ENCODE assay signal across 10 cellular contexts in the genomic region with DNA sequence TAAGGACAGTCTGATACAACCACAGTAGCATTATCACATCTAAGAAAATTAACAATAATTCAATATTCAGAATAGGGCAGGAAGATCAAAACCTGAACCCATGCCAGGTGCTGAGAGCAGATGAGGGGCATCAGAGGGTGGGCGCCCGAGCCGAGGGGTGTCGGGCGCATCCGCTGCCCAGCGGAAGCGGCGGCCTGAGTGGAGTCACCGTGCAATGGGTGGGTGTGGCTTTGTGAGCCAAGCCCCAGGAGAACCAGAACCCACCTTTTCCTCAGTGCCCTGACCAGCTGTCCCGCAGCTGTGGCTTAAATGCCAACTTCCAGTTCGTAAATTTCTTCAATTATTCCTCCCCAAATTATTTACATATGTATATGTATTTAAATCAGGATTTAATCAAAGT. TPM values are rescaled to one million over a fixed set of nuclear protein-coding genes. Genes with fewer than 3 reads are reported as not detected.
DNase-seq lines count a peak whose midpoint lies in the region; TF ChIP-seq lines count a peak whose summit lies in the region.
"Had no signal": no experiment of that assay in that cellular context is flagged by ENCODE, and none has a peak within 500 bp of the region (broad histone marks: within the 10 kb centered on the region; RNA-seq: fewer than 3 reads in every experiment).

No MANE protein-coding gene starts in this region.

- H3K4me1 Mint-ChIP-seq in activated CD4-positive, alpha-beta memory T cell treated with anti-CD3 and anti-CD28 coated beads for 36 hours (ENCODE audit: low read depth): peaks cover 32% of the 10 kb centered on the region

- H3K27ac ChIP-seq in hepatocyte (no peak overlapping the region), sigmoid colon (no peak overlapping the region)

- peak overlapping the region; percentile 56 for H3K27ac Mint-ChIP-seq in activated CD4-positive, alpha-beta memory T cell treated with anti-CD3 and anti-CD28 coated beads for 36 hours

- POLR2A ChIA-PET in activated CD4-positive, alpha-beta memory T cell treated with anti-CD3 and anti-CD28 coated beads for 36 hours (lab: Charles Lee): interaction anchor here (0.6 to 1.7 kb wide), 2 partner anchors 29 to 264 kb away, joined by 3 to 8 read pairs; a partner anchor contains a TSS

- CTCF ChIA-PET in activated CD4-positive, alpha-beta memory T cell treated with anti-CD3 and anti-CD28 coated beads for 36 hours (lab: Charles Lee): interaction anchor here (1.3 to 2.6 kb wide), 4 partner anchors 22 to 97 kb away, joined by 3 to 14 read pairs (median 10); no protein-coding TSS in a partner anchor

- H3K36me3 ChIP-seq in H7 (replicated peaks; ENCODE audit: control insufficient read depth, insufficient read depth, low read length): no peaks in the 10 kb centered on the region
- no peaks in the 10 kb centered on the region for H3K36me3 ChIP-seq in hepatocyte (replicated peaks; ENCODE audit: insufficient read depth, low read depth)
- H3K36me3 ChIP-seq in sigmoid colon: no peaks in the 10 kb centered on the region

- H3K4me3 ChIP-seq in H7 (ENCODE audit: insufficient read depth, low read depth, low read length) (peak overlapping the region; percentile 35), hepatocyte (peak overlapping the region; percentile 12), sigmoid colon (peak overlapping the region; percentile 17 to 46 (median 40))

- no peaks in the 10 kb centered on the region for H3K9me3 ChIP-seq in hepatocyte (ENCODE audit: low read depth)
- no peaks in the 10 kb centered on the region for H3K9me3 ChIP-seq in sigmoid colon

- peaks cover 3% of the 10 kb centered on the region; the same call in 1 of the 2 replicates for H3K27me3 ChIP-seq in H7 (ENCODE audit: control insufficient read depth, insufficient read depth, low read length)
- H3K27me3 ChIP-seq in hepatocyte: no peaks in the 10 kb centered on the region
- no peaks in the 10 kb centered on the region for H3K27me3 ChIP-seq in sigmoid colon

- peak overlapping the region; percentile 62 for H2AFZ ChIP-seq in hepatocyte

- H4K20me1 ChIP-seq in hepatocyte (ENCODE audit: insufficient read depth, poor library complexity, severe bottlenecking): no peaks in the 10 kb centered on the region

- no peaks in the 10 kb centered on the region for H3K27me3 Mint-ChIP-seq in activated CD4-positive, alpha-beta memory T cell treated with anti-CD3 and anti-CD28 coated beads for 36 hours

- no peaks in the 10 kb centered on the region for H3K9me2 ChIP-seq in hepatocyte (replicated peaks; ENCODE audit: insufficient read depth)

- no peak overlapping the region for H3K4me3 Mint-ChIP-seq in activated CD4-positive, alpha-beta memory T cell treated with anti-CD3 and anti-CD28 coated beads for 36 hours

- H3K4me1 ChIP-seq in hepatocyte (ENCODE audit: insufficient read depth): peaks cover 8% of the 10 kb centered on the region
- H3K4me1 ChIP-seq in sigmoid colon: peaks cover 0 to 18% (median 11%) of the 10 kb centered on the region in 4 donors

- no peaks in the 10 kb centered on the region for H3K36me3 Mint-ChIP-seq in activated CD4-positive, alpha-beta memory T cell treated with anti-CD3 and anti-CD28 coated beads for 36 hours

- H3K79me2 ChIP-seq in hepatocyte: no peaks in the 10 kb centered on the region

- TF ChIP-seq POLR2A in sigmoid colon (IDR thresholded peaks at IDR 0.05): no peak

- DNase-seq in H7 (peak; percentile 77), hepatocyte (ENCODE audit: low spot score) (no peak), sigmoid colon (no peak), activated gamma-delta T cell treated with Interleukin-2 at 50 U/mL for 16 hours (no peak), HCEC 1CT (no peak), nucleus accumbens (lab: John Stamatoyannopoulos, UW) (no peak), NCI-H2196 (lab: John Stamatoyannopoulos, UW; ENCODE audit: unreplicated experiment) (no peak)
- no peak for DNase-seq in activated CD4-positive, alpha-beta memory T cell treated with anti-CD3 and anti-CD28 coated beads for 36 hours
- DNase-seq: foreskin melanocyte, NCI-H2171 treated with DMSO at 0.1 percent for 48 hours had no signal

- WGBS in hepatocyte (ENCODE audit: low lambda C conversion rate, missing lambda C conversion rate): 64% methylated on average over 12 of the region's 12 CpGs
- 14 to 31% methylated on average over 12 of the region's 12 CpGs for WGBS in sigmoid colon, 2 donors

- intact Hi-C loops in activated CD4-positive, alpha-beta memory T cell treated with anti-CD3 and anti-CD28 coated beads for 36 hours (cut with micrococcal nuclease): no loop called here
- intact Hi-C loops in sigmoid colon (cut with DNase I): no loop called here

- peak overlapping the region; percentile 81 for H3K4me2 ChIP-seq in hepatocyte

- TF ChIP-seq CTCF in hepatocyte (IDR thresholded peaks at IDR 0.05; ENCODE audit: poor library complexity): no peak
- TF ChIP-seq CTCF in sigmoid colon (IDR thresholded peaks at IDR 0.05): no peak

- no peak for TF ChIP-seq EP300 in sigmoid colon (IDR thresholded peaks at IDR 0.05)

- H3K9me3 Mint-ChIP-seq in activated CD4-positive, alpha-beta memory T cell treated with anti-CD3 and anti-CD28 coated beads for 36 hours: no peaks in the 10 kb centered on the region

RNA-seq across cellular contexts. Expression of a gene that starts 1.1 kb away (rescaled TPM):
- total RNA-seq in H7 (2014; rRNA removed; shearing (Covaris generic)): 0.48 and 2.0 TPM in 2 replicates
- total RNA-seq in activated CD4-positive, alpha-beta memory T cell treated with anti-CD3 and anti-CD28 coated beads for 36 hours: 10 to 100 TPM; 13.2 to 13.5 TPM
- total RNA-seq in hepatocyte: 2.5 and 4.0 TPM in 2 replicates
- polyA plus RNA-seq in hepatocyte: 2.7 and 4.2 TPM in 2 replicates
- total RNA-seq in sigmoid colon: 1 to 10 TPM; 2.3 to 8.6 (median 6.1) TPM
- polyA plus RNA-seq in sigmoid colon: 1 to 10 TPM; 1.2 to 7.7 (median 1.4) TPM

RNA-seq across cellular contexts. Expression of a gene that starts 29.6 kb away (rescaled TPM):
- total RNA-seq in H7 (2014; rRNA removed; shearing (Covaris generic)): 6.1 and 8.5 TPM in 2 replicates
- total RNA-seq in activated CD4-positive, alpha-beta memory T cell treated with anti-CD3 and anti-CD28 coated beads for 36 hours: 10 to 100 TPM; 21.9 to 23.1 TPM
- total RNA-seq in hepatocyte (112 and 116 TPM in 2 replicates), sigmoid colon (1 to 10 TPM; 1.6 to 4.6 (median 3.8) TPM)
- polyA plus RNA-seq in hepatocyte (95.5 and 110 TPM in 2 replicates), sigmoid colon (10 to 100 TPM; 20.4 to 48.2 (median 48.1) TPM)

RNA-seq across cellular contexts. Expression of a gene that starts 38.7 kb away (rescaled TPM):
- total RNA-seq in H7 (2014; rRNA removed; shearing (Covaris generic)): 60.3 and 63.8 TPM in 2 replicates
- total RNA-seq in activated CD4-positive, alpha-beta memory T cell treated with anti-CD3 and anti-CD28 coated beads for 36 hours: 100 to 1,000 TPM; 110 to 111 TPM
- total RNA-seq in hepatocyte (50.9 and 52.1 TPM in 2 replicates), sigmoid colon (10 to 100 TPM; 44.4 to 54.9 (median 48.0) TPM)
- polyA plus RNA-seq in hepatocyte (20.2 and 24.8 TPM in 2 replicates), sigmoid colon (10 to 100 TPM; 22.2 to 50.2 (median 28.4) TPM)
